In the genomic region with DNA sequence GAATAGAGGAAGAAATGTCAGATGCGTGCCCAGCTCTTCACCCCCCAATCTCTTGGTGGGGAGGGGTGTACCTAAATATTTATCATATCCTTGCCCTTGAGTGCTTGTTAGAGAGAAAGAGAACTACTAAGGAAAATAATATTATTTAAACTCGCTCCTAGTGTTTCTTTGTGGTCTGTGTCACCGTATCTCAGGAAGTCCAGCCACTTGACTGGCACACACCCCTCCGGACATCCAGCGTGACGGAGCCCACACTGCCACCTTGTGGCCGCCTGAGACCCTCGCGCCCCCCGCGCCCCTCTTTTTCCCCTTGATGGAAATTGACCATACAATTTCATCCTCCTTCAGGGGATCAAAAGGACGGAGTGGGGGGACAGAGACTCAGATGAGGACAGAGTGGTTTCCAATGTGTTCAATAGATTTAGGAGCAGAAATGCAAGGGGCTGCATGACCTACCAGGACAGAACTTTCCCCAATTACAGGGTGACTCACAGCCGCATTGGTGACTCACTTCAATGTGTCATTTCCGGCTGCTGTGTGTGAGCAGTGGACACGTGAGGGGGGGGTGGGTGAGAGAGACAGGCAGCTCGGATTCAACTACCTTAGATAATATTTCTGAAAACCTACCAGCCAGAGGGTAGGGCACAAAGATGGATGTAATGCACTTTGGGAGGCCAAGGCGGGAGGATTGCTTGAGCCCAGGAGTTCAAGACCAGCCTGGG, we compare ENCODE assay signal across 8 cellular contexts. TPM values are rescaled to one million over a fixed set of nuclear protein-coding genes. Genes with fewer than 3 reads are reported as not detected.
DNase-seq lines count a peak whose midpoint lies in the region; ATAC-seq and TF ChIP-seq lines count a peak whose summit lies in the region.

No MANE protein-coding gene starts in this region.

- no peaks in the 10 kb centered on the region for H3K79me2 ChIP-seq in KMS-11 (ENCODE audit: insufficient read depth, low read depth)

- H3K4me3 ChIP-seq in KMS-11 (IDR thresholded peaks at IDR 0.05; ENCODE audit: insufficient read depth, low read depth, low read length) (no peak overlapping the region), gastrocnemius medialis (peak overlapping the region in 3 of 4 donors; percentile 10 to 27 (median 18))

- intact Hi-C loops in CD14-positive monocyte (cut with micrococcal nuclease): loop anchor here (5.0 kb wide), 1 partner anchor 36 kb away; no protein-coding TSS in a partner anchor
- intact Hi-C loops in left cardiac atrium (cut with DNase I): loop anchor here in 1 of 2 donors (5.0 kb wide), 1 partner anchor 41 kb away; no protein-coding TSS in a partner anchor
- intact Hi-C loops in gastrocnemius medialis (cut with DNase I; ENCODE audit: low total_unique reads): loop anchor here (1.0 kb wide), 1 partner anchor 44 kb away; no protein-coding TSS in a partner anchor

- DNase-seq in CD14-positive monocyte (ENCODE audit: low spot score): peak; percentile 96
- peak; percentile 91 for DNase-seq in SKM-1 treated with dmso at 0.1 percent for 144 hours (lab: John Stamatoyannopoulos, UW; ENCODE audit: unreplicated experiment)
- DNase-seq in activated naive CD8-positive, alpha-beta T cell treated with anti-CD3 and anti-CD28 coated beads for 36 hours: peak; percentile 83
- peak; percentile 90 for DNase-seq in left cardiac atrium
- DNase-seq in gastrocnemius medialis: peak; percentile 65 to 84
- DNase-seq in globus pallidus (ENCODE audit: low spot score): no peak

- in situ Hi-C loops in gastrocnemius medialis (cut with MboI; ENCODE audit: low sequenced_read_pairs in 4 of 4): loop anchor here in 2 of 4 donors (5.0 to 10.0 kb wide), 2 partner anchors 46 to 54 kb away; partner anchors contain the start of gene TRIM56 (in 1 of the 2)

- peak overlapping the region; percentile 51 to 83 for H3K4me3 Mint-ChIP-seq in CD14-positive monocyte
- peak overlapping the region; percentile 43 for H3K4me3 Mint-ChIP-seq in activated naive CD8-positive, alpha-beta T cell treated with anti-CD3 and anti-CD28 coated beads for 36 hours

- no peaks in the 10 kb centered on the region for H4K20me1 ChIP-seq in KMS-11 (ENCODE audit: insufficient read depth)

- H3K27me3 Mint-ChIP-seq in CD14-positive monocyte (ENCODE audit: low read depth in 3 of 3): peaks cover 11 to 37% (median 28%) of the 10 kb centered on the region in 3 donors
- peaks cover 3% of the 10 kb centered on the region for H3K27me3 Mint-ChIP-seq in activated naive CD8-positive, alpha-beta T cell treated with anti-CD3 and anti-CD28 coated beads for 36 hours

- peaks cover 0 to 2% of the 10 kb centered on the region in 2 donors for H3K36me3 Mint-ChIP-seq in CD14-positive monocyte
- no peaks in the 10 kb centered on the region for H3K36me3 Mint-ChIP-seq in activated naive CD8-positive, alpha-beta T cell treated with anti-CD3 and anti-CD28 coated beads for 36 hours

- peak; percentile 98 for TF ChIP-seq CTCF in CD14-positive monocyte (IDR thresholded peaks at IDR 0.05)
- peak; percentile 85 for TF ChIP-seq CTCF in KMS-11 (conservative IDR thresholded peaks at IDR 0.05; ENCODE audit: low read depth, low read length)
- peak; percentile 67 to 82 (median 76) for TF ChIP-seq CTCF in gastrocnemius medialis (IDR thresholded peaks at IDR 0.05 in 4 of 5, conservative IDR thresholded peaks at IDR 0.05 in 1 of 5)

- peaks cover 4% of the 10 kb centered on the region for H3K4me1 ChIP-seq in KMS-11 (ENCODE audit: low read depth, poor library complexity, severe bottlenecking)
- H3K4me1 ChIP-seq in gastrocnemius medialis: peaks cover 0 to 8% of the 10 kb centered on the region in 2 donors

- H3K9ac ChIP-seq in KMS-11: no peak overlapping the region

- H3K27ac Mint-ChIP-seq in CD14-positive monocyte: peak overlapping the region; percentile 90 to 97 (median 93)
- peak overlapping the region; percentile 87 for H3K27ac Mint-ChIP-seq in activated naive CD8-positive, alpha-beta T cell treated with anti-CD3 and anti-CD28 coated beads for 36 hours

- H3K27me3 ChIP-seq in KMS-11 (ENCODE audit: insufficient read depth, low read depth) (peaks cover 88% of the 10 kb centered on the region), gastrocnemius medialis (no peaks in the 10 kb centered on the region)

- H3K4me1 Mint-ChIP-seq in CD14-positive monocyte: peaks cover 52% of the 10 kb centered on the region
- peaks cover 59% of the 10 kb centered on the region for H3K4me1 Mint-ChIP-seq in activated naive CD8-positive, alpha-beta T cell treated with anti-CD3 and anti-CD28 coated beads for 36 hours

- ATAC-seq in GM21390 (IDR thresholded peaks at IDR 0.05; ENCODE audit: unreplicated experiment): peak; percentile 78
- ATAC-seq in left cardiac atrium: peak; percentile 96
- peak; percentile 91 to 98 for ATAC-seq in gastrocnemius medialis

- no peak overlapping the region; the same call in 1 of the 2 replicates for H3K4me2 ChIP-seq in KMS-11

- peaks cover 0 to 5% (median 0%) of the 10 kb centered on the region in 7 donors for H3K9me3 Mint-ChIP-seq in CD14-positive monocyte
- no peaks in the 10 kb centered on the region for H3K9me3 Mint-ChIP-seq in activated naive CD8-positive, alpha-beta T cell treated with anti-CD3 and anti-CD28 coated beads for 36 hours

- H3K27ac ChIP-seq in KMS-11 (no peak overlapping the region), gastrocnemius medialis (peak overlapping the region; percentile 47 to 69 (median 67))

- no peak overlapping the region for H2AFZ ChIP-seq in KMS-11 (ENCODE audit: low read depth)

- no peaks in the 10 kb centered on the region for H3K9me3 ChIP-seq in gastrocnemius medialis

- TF ChIP-seq POLR2A in gastrocnemius medialis (IDR thresholded peaks at IDR 0.05): no peak

- no peaks in the 10 kb centered on the region for H3K36me3 ChIP-seq in KMS-11 (ENCODE audit: insufficient read depth)
- no peaks in the 10 kb centered on the region for H3K36me3 ChIP-seq in gastrocnemius medialis

RNA-seq across cellular contexts. Expression of gene SERPINE1, which starts 11.4 kb away (rescaled TPM):
- under 1 TPM; 0.07 to 0.16 TPM for polyA plus RNA-seq in CD14-positive monocyte
- total RNA-seq in activated naive CD8-positive, alpha-beta T cell treated with anti-CD3 and anti-CD28 coated beads for 36 hours: under 1 TPM; 0.06 to 0.27 TPM
- total RNA-seq in left cardiac atrium (10 to 100 TPM in 1 of 2 donors, 1 to 10 TPM in 1; 2.4 to 41.6 TPM), gastrocnemius medialis (10 to 100 TPM in 3 of 4 donors, 1 to 10 TPM in 1; 5.9 to 21.7 (median 12.3) TPM)

RNA-seq across cellular contexts. Expression of gene AP1S1, which starts 16.0 kb away (rescaled TPM):
- polyA plus RNA-seq in CD14-positive monocyte: 10 to 100 TPM; 10.1 to 10.9 TPM
- total RNA-seq in activated naive CD8-positive, alpha-beta T cell treated with anti-CD3 and anti-CD28 coated beads for 36 hours: 10 to 100 TPM; 30.1 to 38.4 TPM
- 10 to 100 TPM; 14.9 to 18.9 TPM for total RNA-seq in left cardiac atrium
- 10 to 100 TPM in 3 of 4 donors, 1 to 10 TPM in 1; 5.5 to 24.4 (median 15.6) TPM for total RNA-seq in gastrocnemius medialis

RNA-seq across cellular contexts. Expression of gene VGF, which starts 27.1 kb away (rescaled TPM):
- not detected for polyA plus RNA-seq in CD14-positive monocyte
- total RNA-seq in activated naive CD8-positive, alpha-beta T cell treated with anti-CD3 and anti-CD28 coated beads for 36 hours: not detected
- total RNA-seq in left cardiac atrium (not detected), gastrocnemius medialis (not detected)

RNA-seq across cellular contexts. Expression of gene NAT16, which starts 41.8 kb away (rescaled TPM):
- polyA plus RNA-seq in CD14-positive monocyte: not detected
- not detected for total RNA-seq in activated naive CD8-positive, alpha-beta T cell treated with anti-CD3 and anti-CD28 coated beads for 36 hours
- total RNA-seq in left cardiac atrium (not detected), gastrocnemius medialis (not detected)

RNA-seq across cellular contexts. Expression of gene TRIM56, which starts 53.0 kb away (rescaled TPM):
- polyA plus RNA-seq in CD14-positive monocyte: 1 to 10 TPM in 1 of 2 donors, under 1 TPM in 1; 0.66 to 1.2 TPM
- total RNA-seq in activated naive CD8-positive, alpha-beta T cell treated with anti-CD3 and anti-CD28 coated beads for 36 hours: 10 to 100 TPM; 35.1 to 35.3 TPM
- total RNA-seq in left cardiac atrium: 10 to 100 TPM; 20.7 to 22.4 TPM
- total RNA-seq in gastrocnemius medialis: 10 to 100 TPM in 1 of 4 donors, 1 to 10 TPM in 3; 4.2 to 11.4 (median 6.9) TPM
